ENCODE assay signal across 29 cellular contexts in the genomic region with DNA sequence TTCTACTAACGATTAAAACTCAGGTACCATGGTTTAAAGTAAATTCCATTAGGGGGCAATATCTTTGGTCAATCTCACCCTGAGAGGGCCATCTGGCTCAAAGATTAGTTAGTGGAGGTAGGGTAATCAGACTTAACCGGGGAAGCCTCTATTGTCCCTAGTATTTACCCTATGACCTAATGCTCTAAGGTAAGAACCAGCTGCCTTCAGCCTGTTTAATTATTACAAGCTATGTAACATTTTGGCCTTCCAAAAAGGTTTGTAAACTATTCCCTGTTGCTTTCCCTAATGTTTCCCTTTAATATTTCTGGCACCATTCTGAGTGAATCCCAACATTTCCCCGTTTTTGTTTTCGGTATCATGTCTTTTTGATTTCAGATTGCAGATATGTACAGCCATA. TPM values are rescaled to one million over a fixed set of nuclear protein-coding genes. Genes with fewer than 3 reads are reported as not detected.
DNase-seq lines count a peak whose midpoint lies in the region; ATAC-seq and TF ChIP-seq lines count a peak whose summit lies in the region.
"Had no signal": no experiment of that assay in that cellular context is flagged by ENCODE, and none has a peak within 500 bp of the region (broad histone marks: within the 10 kb centered on the region; RNA-seq: fewer than 3 reads in every experiment).

No MANE protein-coding gene starts in this region.

- H3K27ac ChIP-seq in H9 (ENCODE audit: insufficient read length, low read depth, low read length) (no peak overlapping the region), endodermal cell (ENCODE audit: low read depth, low read length) (no peak overlapping the region), coronary artery (no peak overlapping the region)
- H3K27ac ChIP-seq: adrenal gland, esophagus muscularis mucosa, gastrocnemius medialis, lower lobe of right lung, parathyroid adenoma, upper lobe of right lung had no signal

- no peak for DNase-seq in H9
- DNase-seq in NCI-H748 (lab: John Stamatoyannopoulos, UW; ENCODE audit: unreplicated experiment), result peak; percentile 80
- no peak for DNase-seq in endodermal cell
- DNase-seq in renal cortical epithelial cell (ENCODE audit: low read depth), result peak; percentile 25
- no peak for DNase-seq in cerebellar nuclear complex (lab: John Stamatoyannopoulos, UW)
- no peak for DNase-seq in DMS114 treated with DMSO at 0.1 percent for 48 hours (lab: John Stamatoyannopoulos, UW; ENCODE audit: unreplicated experiment)
- DNase-seq in coronary artery (ENCODE audit: low spot score), result no peak
- DNase-seq: activated CD4-positive, alpha-beta T cell treated with anti-CD3 and anti-CD28 coated beads, Interleukin-2, amount 10 ng/mL, durations not matched to agents 7 days and 5 days; activated naive CD4-positive, alpha-beta T cell; activated T-cell treated with anti-CD3 and anti-CD28 coated beads, Interleukin-2, amount 50 U/mL, for 48 hours; CD4-positive, alpha-beta T cell; DND-41; effector memory CD8-positive, alpha-beta T cell; gastrocnemius medialis; H7; lower lobe of right lung; mucosa of descending colon; NCI-H1092 treated with DMSO at 0.1 percent for 48 hours; NCI-H446 treated with DMSO at 0.1 percent for 48 hours; nephron progenitor cell; stimulated activated CD8-positive, alpha-beta memory T cell treated with anti-CD3 and anti-CD28 coated beads, Interleukin-4, amount 100 ng/mL, for 48 hours; upper lobe of right lung had no signal

- no peaks in the 10 kb centered on the region for H3K36me3 ChIP-seq in endodermal cell (ENCODE audit: control insufficient read depth, insufficient read depth, low read length)
- H3K36me3 ChIP-seq: adrenal gland, esophagus muscularis mucosa, gastrocnemius medialis, lower lobe of right lung, upper lobe of right lung had no signal

- no peaks in the 10 kb centered on the region for H3K9me3 Mint-ChIP-seq in H9
- H3K9me3 Mint-ChIP-seq in endodermal cell, result no peaks in the 10 kb centered on the region
- H3K9me3 Mint-ChIP-seq: activated CD4-positive, alpha-beta T cell treated with anti-CD3 and anti-CD28 coated beads, Interleukin-2, amount 10 ng/mL, durations not matched to agents 7 days and 5 days; brain; CD4-positive, alpha-beta T cell; effector memory CD8-positive, alpha-beta T cell had no signal

- no peak overlapping the region for H2AFZ ChIP-seq in H9 (ENCODE audit: low read length)

- no peak overlapping the region for H2BK5ac ChIP-seq in H9 (ENCODE audit: insufficient read length, low read length)

- H3K36me3 Mint-ChIP-seq in H9 (ENCODE audit: insufficient read depth in 1 of 3, low read depth in 3 of 3) (no peaks in the 10 kb centered on the region), endodermal cell (ENCODE audit: low read depth) (no peaks in the 10 kb centered on the region)
- H3K36me3 Mint-ChIP-seq: brain had no signal

- no peak overlapping the region for H2AK5ac ChIP-seq in H9 (ENCODE audit: insufficient read length, low read length)

- peak overlapping the region; percentile 13; the same call in 1 of the 2 replicates for H3K14ac ChIP-seq in H9 (ENCODE audit: insufficient read depth, low read length)

- no CpG with 5 or more reads among the region's 4 CpGs for WGBS in H9 (ENCODE audit: extremely low coverage, insufficient read length, low lambda C conversion rate)
- WGBS in endodermal cell (ENCODE audit: insufficient coverage in 1 of 2, insufficient read length in 1 of 2), 2 experiments, result 55 to 60% methylated on average over 2 to 4 of the region's 4 CpGs

- H4K20me1 ChIP-seq in H9 (ENCODE audit: control insufficient read depth, insufficient read depth, insufficient read length), result no peaks in the 10 kb centered on the region

- no peak overlapping the region for H3K4ac ChIP-seq in H9 (ENCODE audit: low read depth, low read length)

- H2BK15ac ChIP-seq in H9 (ENCODE audit: low read depth, low read length), result no peak overlapping the region

- no peaks in the 10 kb centered on the region for H3K27me3 ChIP-seq in H9 (ENCODE audit: insufficient read depth, low read length)
- no peaks in the 10 kb centered on the region for H3K27me3 ChIP-seq in endodermal cell (ENCODE audit: control insufficient read depth, insufficient read depth, low read length, poor library complexity, severe bottlenecking)
- H3K27me3 ChIP-seq: adrenal gland had no signal

- peak overlapping the region; percentile 62 for H3K4me3 ChIP-seq in endodermal cell (ENCODE audit: low read length)
- no peak overlapping the region for H3K4me3 ChIP-seq in coronary artery
- H3K4me3 ChIP-seq: adrenal gland, esophagus muscularis mucosa, gastrocnemius medialis, lower lobe of right lung, mucosa of descending colon, upper lobe of right lung had no signal

- no peak overlapping the region for H4K5ac ChIP-seq in H9 (ENCODE audit: insufficient read length, low read depth, low read length)

- no peak overlapping the region for H2BK12ac ChIP-seq in H9 (ENCODE audit: insufficient read length, low read depth, low read length)

- no peak overlapping the region for H4K91ac ChIP-seq in H9 (ENCODE audit: insufficient read length, low read depth, low read length)

- no peak overlapping the region for H3K9ac ChIP-seq in H9 (ENCODE audit: extremely low read depth, insufficient read length, low read length)
- H3K9ac ChIP-seq in endodermal cell (ENCODE audit: extremely low read depth, low read length, poor library complexity, severe bottlenecking), result peak overlapping the region; percentile 70
- H3K9ac ChIP-seq: parathyroid adenoma had no signal

- no peak for TF ChIP-seq CTCF in H9 (conservative IDR thresholded peaks at IDR 0.05)
- TF ChIP-seq CTCF in endodermal cell (conservative IDR thresholded peaks at IDR 0.05), result no peak
- no peak for TF ChIP-seq CTCF in coronary artery (IDR thresholded peaks at IDR 0.05)

- H3K27me3 Mint-ChIP-seq in H9 (ENCODE audit: low read depth), result peaks cover 2% of the 10 kb centered on the region; the same call in 1 of the 2 replicates
- no peaks in the 10 kb centered on the region for H3K27me3 Mint-ChIP-seq in endodermal cell (ENCODE audit: insufficient read depth)
- H3K27me3 Mint-ChIP-seq: brain; CD4-positive, alpha-beta T cell had no signal

- H3K27ac Mint-ChIP-seq in H9, result no peak overlapping the region
- H3K27ac Mint-ChIP-seq in endodermal cell, result peak overlapping the region; percentile 95
- H3K27ac Mint-ChIP-seq: activated CD4-positive, alpha-beta T cell treated with anti-CD3 and anti-CD28 coated beads, Interleukin-2, amount 10 ng/mL, durations not matched to agents 7 days and 5 days; CD4-positive, alpha-beta T cell; effector memory CD8-positive, alpha-beta T cell; nephron progenitor cell had no signal

- no peak overlapping the region for H3K56ac ChIP-seq in H9 (ENCODE audit: insufficient read length, low read depth, low read length)

- peaks cover 2% of the 10 kb centered on the region; the same call in 1 of the 2 replicates for H3K4me1 ChIP-seq in H9 (ENCODE audit: insufficient read depth, low read length)
- peaks cover 8% of the 10 kb centered on the region for H3K4me1 ChIP-seq in endodermal cell (ENCODE audit: control insufficient read depth, insufficient read depth, low read length)
- H3K4me1 ChIP-seq: gastrocnemius medialis, parathyroid adenoma, upper lobe of right lung had no signal

- H2BK20ac ChIP-seq in H9 (ENCODE audit: low read depth, low read length, poor library complexity, severe bottlenecking), result no peak overlapping the region

- H3T11ph ChIP-seq in H9 (ENCODE audit: low read length), result peak overlapping the region; percentile 38

- no peaks in the 10 kb centered on the region for H3K9me3 ChIP-seq in H9 (ENCODE audit: control insufficient read depth, low read depth, low read length)
- H3K9me3 ChIP-seq in endodermal cell (ENCODE audit: control insufficient read depth, low read length), result no peaks in the 10 kb centered on the region
- H3K9me3 ChIP-seq: adrenal gland, esophagus muscularis mucosa, gastrocnemius medialis, lower lobe of right lung, mucosa of descending colon, upper lobe of right lung had no signal

- ATAC-seq in GM21528 (IDR thresholded peaks at IDR 0.05; ENCODE audit: low FRiP score, unreplicated experiment), result no peak
- ATAC-seq: effector memory CD8-positive, alpha-beta T cell; gastrocnemius medialis had no signal

- no peak overlapping the region for H3K4me2 ChIP-seq in H9 (ENCODE audit: insufficient read depth, insufficient read length, low read length)

- H3K4me3 Mint-ChIP-seq in H9, result no peak overlapping the region; a peak in 1 of 5 replicates
- H3K4me3 Mint-ChIP-seq in endodermal cell, result peak overlapping the region; percentile 37
- H3K4me3 Mint-ChIP-seq: activated CD4-positive, alpha-beta T cell treated with anti-CD3 and anti-CD28 coated beads, Interleukin-2, amount 10 ng/mL, durations not matched to agents 7 days and 5 days; CD4-positive, alpha-beta T cell; effector memory CD8-positive, alpha-beta T cell; nephron progenitor cell had no signal

- H3K23ac ChIP-seq in H9 (ENCODE audit: insufficient read length, low read depth, low read length), result no peak overlapping the region

- H3K4me1 Mint-ChIP-seq in H9, result peaks cover 45 to 49% of the 10 kb centered on the region in 2 experiments
- peaks cover 50% of the 10 kb centered on the region for H3K4me1 Mint-ChIP-seq in endodermal cell

- no peaks in the 10 kb centered on the region for H3K23me2 ChIP-seq in H9 (ENCODE audit: insufficient read length, low read depth, low read length, poor library complexity, severe bottlenecking)

- H3K79me1 ChIP-seq in H9 (ENCODE audit: insufficient read depth, low read depth, low read length, poor library complexity, severe bottlenecking), result no peaks in the 10 kb centered on the region

- H2BK120ac ChIP-seq in H9 (ENCODE audit: low read depth, low read length, poor library complexity, severe bottlenecking), result no peak overlapping the region

- no peaks in the 10 kb centered on the region for H3K79me2 ChIP-seq in H9 (ENCODE audit: insufficient read depth, low read length)
- H3K79me2 ChIP-seq: parathyroid adenoma had no signal

- H4K8ac ChIP-seq in H9 (replicated peaks; ENCODE audit: insufficient read length, low read depth, low read length), result no peak overlapping the region

- no peak overlapping the region for H3K18ac ChIP-seq in H9 (ENCODE audit: insufficient read length, low read depth, low read length)

RNA-seq across cellular contexts. Expression of a gene that starts 15.1 kb away (rescaled TPM):
- 2.1 and 2.8 TPM in 2 replicates for total RNA-seq in H9 (2021)
- total RNA-seq in endodermal cell, result 10 to 100 TPM in 1 of 2 donors, 1 to 10 TPM in 1; 5.0 to 12.5 TPM
- polyA plus RNA-seq in endodermal cell (2013, experiment 1 of 2), result 5.3 TPM
- polyA plus RNA-seq in endodermal cell (2013, experiment 2 of 2), result 5.3 TPM
- 2.8 and 5.0 TPM in 2 replicates for total RNA-seq in renal cortical epithelial cell
- total RNA-seq: activated CD4-positive, alpha-beta T cell treated with anti-CD3 and anti-CD28 coated beads, Interleukin-2, amount 10 ng/mL, durations not matched to agents 7 days and 5 days; CD4-positive, alpha-beta T cell; esophagus muscularis mucosa; lower lobe of right lung; SK-MEL-5; T-helper 1 cell treated with Interleukin-12 subunit alpha and Interleukin-12 subunit beta and Interleukin-4 antibody, amounts not matched to agents 30 ng/mL and 1 ng/mL, for 36 hours; upper lobe of right lung had no signal

Comparison
In these comparisons a context has a peak if more than half of its experiments do, and no peak if none do; other contexts are left out.
1. DNase-seq: peak in NCI-H748 (single experiment) and renal cortical epithelial cell (single experiment); none in H9 (single experiment), endodermal cell (single experiment), cerebellar nuclear complex (0 of 2), DMS114 treated with DMSO at 0.1 percent for 48 hours (single experiment) and coronary artery (single experiment).